In genomic region chr9:22041792-22042191, GRCh38 we compare ENCODE assay signal across 1 cellular context.
TF ChIP-seq lines count a peak whose summit lies in the region.

No MANE protein-coding gene starts in this region.

TF ChIP-seq in HCT116, 20 proteins besides CTCF, POLR2A, EP300 and RAD21 (continued from another document):
- TF ChIP-seq, protein P1, sequence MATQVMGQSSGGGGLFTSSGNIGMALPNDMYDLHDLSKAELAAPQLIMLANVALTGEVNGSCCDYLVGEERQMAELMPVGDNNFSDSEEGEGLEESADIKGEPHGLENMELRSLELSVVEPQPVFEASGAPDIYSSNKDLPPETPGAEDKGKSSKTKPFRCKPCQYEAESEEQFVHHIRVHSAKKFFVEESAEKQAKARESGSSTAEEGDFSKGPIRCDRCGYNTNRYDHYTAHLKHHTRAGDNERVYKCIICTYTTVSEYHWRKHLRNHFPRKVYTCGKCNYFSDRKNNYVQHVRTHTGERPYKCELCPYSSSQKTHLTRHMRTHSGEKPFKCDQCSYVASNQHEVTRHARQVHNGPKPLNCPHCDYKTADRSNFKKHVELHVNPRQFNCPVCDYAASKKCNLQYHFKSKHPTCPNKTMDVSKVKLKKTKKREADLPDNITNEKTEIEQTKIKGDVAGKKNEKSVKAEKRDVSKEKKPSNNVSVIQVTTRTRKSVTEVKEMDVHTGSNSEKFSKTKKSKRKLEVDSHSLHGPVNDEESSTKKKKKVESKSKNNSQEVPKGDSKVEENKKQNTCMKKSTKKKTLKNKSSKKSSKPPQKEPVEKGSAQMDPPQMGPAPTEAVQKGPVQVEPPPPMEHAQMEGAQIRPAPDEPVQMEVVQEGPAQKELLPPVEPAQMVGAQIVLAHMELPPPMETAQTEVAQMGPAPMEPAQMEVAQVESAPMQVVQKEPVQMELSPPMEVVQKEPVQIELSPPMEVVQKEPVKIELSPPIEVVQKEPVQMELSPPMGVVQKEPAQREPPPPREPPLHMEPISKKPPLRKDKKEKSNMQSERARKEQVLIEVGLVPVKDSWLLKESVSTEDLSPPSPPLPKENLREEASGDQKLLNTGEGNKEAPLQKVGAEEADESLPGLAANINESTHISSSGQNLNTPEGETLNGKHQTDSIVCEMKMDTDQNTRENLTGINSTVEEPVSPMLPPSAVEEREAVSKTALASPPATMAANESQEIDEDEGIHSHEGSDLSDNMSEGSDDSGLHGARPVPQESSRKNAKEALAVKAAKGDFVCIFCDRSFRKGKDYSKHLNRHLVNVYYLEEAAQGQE (IDR thresholded peaks at IDR 0.05; ENCODE audit: low read depth), result no peak
- TF ChIP-seq POLR2AphosphoS5 (IDR thresholded peaks at IDR 0.05; ENCODE audit: low read depth, low read length), result no peak
- no peak for TF ChIP-seq ZFX (IDR thresholded peaks at IDR 0.05)
- TF ChIP-seq YY1 (IDR thresholded peaks at IDR 0.05; ENCODE audit: extremely low read depth, insufficient replicate concordance, low read depth, low read length), result no peak
- TF ChIP-seq SRF (IDR thresholded peaks at IDR 0.05; ENCODE audit: low read depth), result no peak
